Comparison of ENCODE assay signal across 29 cellular contexts in the genomic region with DNA sequence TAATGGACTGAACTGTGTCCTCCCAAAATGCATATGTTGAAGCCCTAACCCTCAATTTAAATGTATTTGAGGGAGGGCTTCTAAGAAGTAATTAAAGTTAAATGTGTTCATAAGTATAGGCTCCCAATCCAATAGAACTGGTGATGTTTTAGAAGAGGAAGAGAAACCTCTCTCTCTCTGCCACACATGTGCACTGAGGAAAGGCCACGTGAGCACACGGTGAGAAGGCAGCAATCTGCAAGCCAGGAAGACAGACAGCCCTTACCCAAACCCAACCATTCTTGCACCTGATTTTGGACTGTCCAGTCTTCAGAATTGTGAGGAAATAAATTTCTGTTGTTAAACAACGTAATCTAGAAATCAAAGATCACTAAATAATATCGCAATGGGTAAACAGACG.
"Had no signal": no experiment of that assay in that cellular context is flagged by ENCODE, and none has a peak within 500 bp of the region (broad histone marks: within the 10 kb centered on the region; RNA-seq: fewer than 3 reads in every experiment).

No MANE protein-coding gene starts in this region.

- DNase-seq: naive thymus-derived CD8-positive, alpha-beta T cell; nephron progenitor cell; occipital lobe; ovary; posterior cingulate gyrus; psoas muscle; right cardiac atrium; spleen; stimulated activated CD4-positive, alpha-beta T cell treated with anti-CD3 and anti-CD28 coated beads, Interleukin-12 subunit alpha, Interleukin-12 subunit beta, amount 100 ng/mL, for 4 hours; stimulated activated CD4-positive, alpha-beta T cell treated with anti-CD3 and anti-CD28 coated beads, Interleukin-1b, Interleukin-23, amount 100 ng/mL, for 48 hours; stimulated activated CD4-positive, alpha-beta T cell treated with anti-CD3 and anti-CD28 coated beads, Interleukin-4, amount 100 ng/mL, for 1 hour; stimulated activated CD4-positive, alpha-beta T cell treated with anti-CD3 and anti-CD28 coated beads, Interleukin-4, amount 100 ng/mL, for 4 hours; stimulated activated CD8-positive, alpha-beta memory T cell treated with anti-CD3 and anti-CD28 coated beads, Interleukin-4, amount 100 ng/mL, for 48 hours; stimulated activated naive CD4-positive, alpha-beta T cell; stimulated activated naive CD8-positive, alpha-beta T cell treated with anti-CD3 and anti-CD28 coated beads, Interleukin-15, amount 100 ng/mL, for 72 hours; stimulated activated naive CD8-positive, alpha-beta T cell treated with anti-CD3 and anti-CD28 coated beads, Interleukin-15, Interleukin-2, amounts not matched to agents 100 U/mL and 50 U/mL, for 24 hours; substantia nigra; testis; tibial artery; transverse colon; upper lobe of right lung; uterus had no signal

- H3K9me3 ChIP-seq: ovary, psoas muscle, suprapubic skin, testis, tibial artery, transverse colon, upper lobe of right lung, uterus had no signal

- H3K27ac ChIP-seq: ovary, parathyroid adenoma, psoas muscle, skin epidermis, spleen, suprapubic skin, testis, tibial artery, transverse colon, upper lobe of right lung, uterus had no signal

- H3K4me2 ChIP-seq: smooth muscle cell had no signal

- H3K79me2 ChIP-seq: parathyroid adenoma had no signal

- H3K4me3 ChIP-seq: ovary, psoas muscle, skin epidermis, smooth muscle cell, spleen, suprapubic skin, testis, tibial artery, transverse colon, upper lobe of right lung, uterus had no signal

- H3K4me1 ChIP-seq: parathyroid adenoma, psoas muscle, spleen, suprapubic skin, testis, tibial artery, transverse colon, upper lobe of right lung, uterus had no signal

- ATAC-seq: naive thymus-derived CD8-positive, alpha-beta T cell; natural killer cell treated with Interleukin-12 subunit alpha and Interleukin-12 subunit beta and Interleukin-15 and Interleukin-18, amount 100 ng/mL, for 72 hours; psoas muscle; right cardiac atrium; sciatic nerve; stimulated activated memory B cell treated with anti-CD40 and anti-IgM and Interleukin-4, amounts not matched to agents 10 μg/mL and 1 μg/mL and 100 μg/mL, for 72 hours; stimulated activated naive CD8-positive, alpha-beta T cell treated with anti-CD3 and anti-CD28 coated beads, Interleukin-15, amount 100 ng/mL, for 72 hours; stimulated activated naive CD8-positive, alpha-beta T cell treated with anti-CD3 and anti-CD28 coated beads, Interleukin-15, Interleukin-2, amounts not matched to agents 100 U/mL and 50 U/mL, for 24 hours; upper lobe of right lung had no signal

- H3K9ac ChIP-seq: parathyroid adenoma had no signal

- H3K27me3 ChIP-seq: ovary, spleen, suprapubic skin, testis, tibial artery, transverse colon, upper lobe of right lung, uterus had no signal

- H3K36me3 ChIP-seq: ovary, spleen, suprapubic skin, tibial artery, transverse colon, upper lobe of right lung, uterus had no signal

- H2AFZ ChIP-seq: parathyroid adenoma had no signal
